ENCODE assay signal across 1 cellular context in genomic region chr10:94129393-94130130, GRCh38.
TF ChIP-seq lines count a peak whose summit lies in the region.

No MANE protein-coding gene starts in this region.

TF ChIP-seq in SK-N-SH treated with all-trans-retinoic acid at 6 μM for 48 hours, 23 proteins besides CTCF, POLR2A, EP300 and RAD21 (continued from another document):
- no peak for TF ChIP-seq ZNF8 (CRISPR knock-in tag; IDR thresholded peaks at IDR 0.05)
